28 cellular contexts compared by ENCODE assay signal in the genomic region with DNA sequence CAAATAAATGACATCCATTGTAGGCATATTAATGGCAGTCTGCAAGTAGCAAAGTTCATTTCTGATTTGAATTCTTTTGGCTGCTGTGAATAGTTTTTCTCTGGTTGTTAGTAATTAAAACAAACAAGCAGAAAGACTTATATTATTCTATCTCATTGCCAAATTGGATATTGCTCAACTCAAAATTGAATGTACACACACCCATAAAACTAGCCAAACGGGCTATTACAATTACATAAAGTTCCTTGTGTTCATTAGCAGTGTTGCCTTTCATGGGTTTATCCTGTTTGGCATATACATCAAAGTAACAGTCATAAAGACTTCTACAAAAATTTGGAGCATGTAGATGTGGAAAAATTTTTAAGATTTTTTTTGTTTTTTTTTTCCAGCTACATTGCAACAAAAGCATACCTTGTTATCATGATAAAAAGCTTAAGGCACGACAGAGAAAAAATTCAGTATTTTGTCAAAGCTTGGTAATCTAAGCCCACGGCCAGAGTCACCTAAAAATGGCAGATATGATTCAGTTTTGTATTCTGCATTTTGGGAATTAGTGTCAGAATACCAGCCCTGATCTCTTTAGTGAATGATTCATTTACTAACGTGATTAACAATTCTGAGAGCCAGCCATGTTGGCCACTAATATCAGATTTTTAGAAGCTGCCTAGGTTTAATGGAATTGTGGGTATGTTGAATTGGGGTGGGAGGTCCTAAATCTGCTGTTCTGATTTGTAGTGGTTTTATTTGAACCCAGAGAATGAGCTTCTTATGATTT.
A peak's percentile ranks its signal among the peaks of the same experiment; 100 is the strongest.
DNase-seq lines count a peak whose midpoint lies in the region; ATAC-seq, FAIRE-seq and TF ChIP-seq lines count a peak whose summit lies in the region.
"Had no signal": no experiment of that assay in that cellular context is flagged by ENCODE, and none has a peak within 500 bp of the region (broad histone marks: within the 10 kb centered on the region; RNA-seq: fewer than 3 reads in every experiment).

No MANE protein-coding gene starts in this region.

- H3K27ac Mint-ChIP-seq in astrocyte (ENCODE audit: unreplicated experiment) = no peak overlapping the region
- H3K27ac Mint-ChIP-seq: stimulated activated naive B cell treated with anti-CD40 and anti-IgM and Interleukin-4, amounts not matched to agents 10 μg/mL and 1 μg/mL and 100 μg/mL, for 72 hours had no signal

- H3K36me3 Mint-ChIP-seq in astrocyte (ENCODE audit: low read depth, unreplicated experiment) = no peaks in the 10 kb centered on the region
- H3K36me3 Mint-ChIP-seq: brain; stimulated activated naive B cell treated with anti-CD40 and anti-IgM and Interleukin-4, amounts not matched to agents 10 μg/mL and 1 μg/mL and 100 μg/mL, for 72 hours had no signal

- TF ChIP-seq CTCF in astrocyte (IDR thresholded peaks at IDR 0.05; ENCODE audit: insufficient read depth, low read depth, low read length) = no peak
- no peak for TF ChIP-seq CTCF in fibroblast of villous mesenchyme (IDR thresholded peaks at IDR 0.05; ENCODE audit: insufficient read depth, low read depth, low read length)
- no peak for TF ChIP-seq CTCF in suprapubic skin (IDR thresholded peaks at IDR 0.05)
- TF ChIP-seq CTCF in vagina (IDR thresholded peaks at IDR 0.05) = no peak

- no peak for FAIRE-seq in astrocyte (lab: Jason Lieb, UNC)
- FAIRE-seq: D721Med, GM12878, H1, K562 had no signal

- no peak for TF ChIP-seq RAD21 in Ishikawa (IDR thresholded peaks at IDR 0.05; ENCODE audit: low read depth)

- H3K9me3 ChIP-seq in astrocyte (ENCODE audit: insufficient read depth, low read depth, low read length) (no peaks in the 10 kb centered on the region), suprapubic skin (no peaks in the 10 kb centered on the region), vagina (no peaks in the 10 kb centered on the region)
- H3K9me3 ChIP-seq: ovary had no signal

- intact Hi-C loops in vagina (cut with DNase I) = no loop called here

- H3K27ac ChIP-seq in astrocyte (ENCODE audit: low read depth, low read length) (no peak overlapping the region), suprapubic skin (peak overlapping the region; percentile 85), vagina (no peak overlapping the region)
- H3K27ac ChIP-seq: ovary, VCaP had no signal

- no peaks in the 10 kb centered on the region for H4K20me1 ChIP-seq in astrocyte (ENCODE audit: insufficient read depth, low read length)

- TF ChIP-seq EP300 in Ishikawa (IDR thresholded peaks at IDR 0.05; ENCODE audit: borderline replicate concordance) (no peak), suprapubic skin (IDR thresholded peaks at IDR 0.05) (no peak)

- H3K4me3 ChIP-seq in astrocyte (ENCODE audit: insufficient read depth, low read depth, low read length) (no peak overlapping the region), fibroblast of villous mesenchyme (ENCODE audit: low read depth, low read length) (no peak overlapping the region), suprapubic skin (no peak overlapping the region), vagina (no peak overlapping the region)
- H3K4me3 ChIP-seq: GM12878, K562, ovary had no signal

- 34% methylated on average over 4 of the region's 4 CpGs for WGBS in suprapubic skin

- H3K4me1 ChIP-seq in astrocyte (ENCODE audit: insufficient read depth, low read length) = peaks cover 19% of the 10 kb centered on the region
- H3K4me1 ChIP-seq in suprapubic skin = peaks cover 27% of the 10 kb centered on the region
- peaks cover 15% of the 10 kb centered on the region for H3K4me1 ChIP-seq in vagina

- H2AFZ ChIP-seq in astrocyte (ENCODE audit: low read depth, low read length) = peak overlapping the region; percentile 9

- DNase-seq in astrocyte (ENCODE audit: low read depth) (peak; percentile 26), fibroblast of villous mesenchyme (ENCODE audit: low read depth) (peak; percentile 35), suprapubic skin (ENCODE audit: low spot score in 2 of 2) (no peak), vagina (ENCODE audit: extremely low spot score in 2 of 2) (no peak)
- DNase-seq in activated naive CD4-positive, alpha-beta T cell treated with anti-CD3 and anti-CD28 coated beads, Interleukin-2, amount 50 U/mL, for 16 hours = no peak
- DNase-seq: activated CD4-positive, alpha-beta T cell treated with anti-CD3 and anti-CD28 coated beads for 48 hours; activated gamma-delta T cell treated with Interleukin-2 at 50 U/mL for 16 hours; activated T-cell treated with anti-CD3 and anti-CD28 coated beads, Interleukin-2, amount 50 U/mL, for 1 hour; left cardiac atrium; NCI-H1417 treated with DMSO at 0.1 percent for 48 hours; NCI-H2081 treated with DMSO at 0.1 percent for 48 hours; NCI-H345; NCI-H748 treated with DMSO at 0.1 percent for 48 hours; ovary; retina; stimulated activated CD4-positive, alpha-beta T cell treated with anti-CD3 and anti-CD28 coated beads, Interleukin-12 subunit alpha, Interleukin-12 subunit beta, amount 100 ng/mL, for 4 hours; stimulated activated CD4-positive, alpha-beta T cell treated with anti-CD3 and anti-CD28 coated beads, Interleukin-4, amount 100 ng/mL, for 24 hours; stimulated activated naive B cell treated with anti-CD40 and anti-IgM and Interleukin-4, amounts not matched to agents 10 μg/mL and 1 μg/mL and 100 μg/mL, for 72 hours; T-helper 9 cell had no signal

- no peaks in the 10 kb centered on the region for H3K9me3 Mint-ChIP-seq in astrocyte (ENCODE audit: unreplicated experiment)
- H3K9me3 Mint-ChIP-seq: brain had no signal

- no peak overlapping the region for H3K9ac ChIP-seq in astrocyte (ENCODE audit: low read length)

- no peaks in the 10 kb centered on the region for H3K27me3 Mint-ChIP-seq in astrocyte (ENCODE audit: low read depth, unreplicated experiment)
- H3K27me3 Mint-ChIP-seq: brain; stimulated activated naive B cell treated with anti-CD40 and anti-IgM and Interleukin-4, amounts not matched to agents 10 μg/mL and 1 μg/mL and 100 μg/mL, for 72 hours had no signal

- no peaks in the 10 kb centered on the region for H3K79me2 ChIP-seq in astrocyte (ENCODE audit: insufficient read depth, low read length)

- H3K27me3 ChIP-seq in astrocyte (ENCODE audit: insufficient read depth, low read length) (no peaks in the 10 kb centered on the region), suprapubic skin (no peaks in the 10 kb centered on the region), vagina (no peaks in the 10 kb centered on the region)
- H3K27me3 ChIP-seq: ovary had no signal

- TF ChIP-seq POLR2A in suprapubic skin (IDR thresholded peaks at IDR 0.05) (no peak), vagina (IDR thresholded peaks at IDR 0.05) (no peak)

- no peak overlapping the region for H3K4me2 ChIP-seq in astrocyte (ENCODE audit: low read length)

- no peak for ATAC-seq in GM19035 (IDR thresholded peaks at IDR 0.05; ENCODE audit: unreplicated experiment)
- no peak for ATAC-seq in HG03196 (IDR thresholded peaks at IDR 0.05; ENCODE audit: unreplicated experiment)
- ATAC-seq: GM12878; K562; left cardiac atrium; stimulated activated naive B cell treated with anti-CD40 and anti-IgM and Interleukin-4, amounts not matched to agents 10 μg/mL and 1 μg/mL and 100 μg/mL, for 72 hours had no signal

- peaks cover 31% of the 10 kb centered on the region for H3K4me1 Mint-ChIP-seq in astrocyte (ENCODE audit: low read depth, unreplicated experiment)

- no peaks in the 10 kb centered on the region for H3K36me3 ChIP-seq in astrocyte (ENCODE audit: insufficient read depth, low read length)
- H3K36me3 ChIP-seq in suprapubic skin = no peaks in the 10 kb centered on the region
- H3K36me3 ChIP-seq in vagina = no peaks in the 10 kb centered on the region
- H3K36me3 ChIP-seq: ovary had no signal

- no peak overlapping the region for H3K4me3 Mint-ChIP-seq in astrocyte (ENCODE audit: unreplicated experiment)
- H3K4me3 Mint-ChIP-seq: brain; stimulated activated naive B cell treated with anti-CD40 and anti-IgM and Interleukin-4, amounts not matched to agents 10 μg/mL and 1 μg/mL and 100 μg/mL, for 72 hours had no signal

TF ChIP-seq in Ishikawa, 13 proteins besides CTCF, POLR2A, EP300 and RAD21:
- peak; percentile 37; the same call in 1 of the 2 replicates for TF ChIP-seq CEBPB (IDR thresholded peaks at IDR 0.05)
- TF ChIP-seq, protein P1, sequence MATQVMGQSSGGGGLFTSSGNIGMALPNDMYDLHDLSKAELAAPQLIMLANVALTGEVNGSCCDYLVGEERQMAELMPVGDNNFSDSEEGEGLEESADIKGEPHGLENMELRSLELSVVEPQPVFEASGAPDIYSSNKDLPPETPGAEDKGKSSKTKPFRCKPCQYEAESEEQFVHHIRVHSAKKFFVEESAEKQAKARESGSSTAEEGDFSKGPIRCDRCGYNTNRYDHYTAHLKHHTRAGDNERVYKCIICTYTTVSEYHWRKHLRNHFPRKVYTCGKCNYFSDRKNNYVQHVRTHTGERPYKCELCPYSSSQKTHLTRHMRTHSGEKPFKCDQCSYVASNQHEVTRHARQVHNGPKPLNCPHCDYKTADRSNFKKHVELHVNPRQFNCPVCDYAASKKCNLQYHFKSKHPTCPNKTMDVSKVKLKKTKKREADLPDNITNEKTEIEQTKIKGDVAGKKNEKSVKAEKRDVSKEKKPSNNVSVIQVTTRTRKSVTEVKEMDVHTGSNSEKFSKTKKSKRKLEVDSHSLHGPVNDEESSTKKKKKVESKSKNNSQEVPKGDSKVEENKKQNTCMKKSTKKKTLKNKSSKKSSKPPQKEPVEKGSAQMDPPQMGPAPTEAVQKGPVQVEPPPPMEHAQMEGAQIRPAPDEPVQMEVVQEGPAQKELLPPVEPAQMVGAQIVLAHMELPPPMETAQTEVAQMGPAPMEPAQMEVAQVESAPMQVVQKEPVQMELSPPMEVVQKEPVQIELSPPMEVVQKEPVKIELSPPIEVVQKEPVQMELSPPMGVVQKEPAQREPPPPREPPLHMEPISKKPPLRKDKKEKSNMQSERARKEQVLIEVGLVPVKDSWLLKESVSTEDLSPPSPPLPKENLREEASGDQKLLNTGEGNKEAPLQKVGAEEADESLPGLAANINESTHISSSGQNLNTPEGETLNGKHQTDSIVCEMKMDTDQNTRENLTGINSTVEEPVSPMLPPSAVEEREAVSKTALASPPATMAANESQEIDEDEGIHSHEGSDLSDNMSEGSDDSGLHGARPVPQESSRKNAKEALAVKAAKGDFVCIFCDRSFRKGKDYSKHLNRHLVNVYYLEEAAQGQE (IDR thresholded peaks at IDR 0.05; ENCODE audit: low read depth) = no peak
TF ChIP-seq in Ishikawa: peak in this region for 1.

Comparison
In these comparisons a context has a peak if more than half of its experiments do, and no peak if none do; other contexts are left out.
1. DNase-seq: peak in astrocyte (single experiment) and fibroblast of villous mesenchyme (single experiment); none in suprapubic skin (0 of 2), activated naive CD4-positive, alpha-beta T cell treated with anti-CD3 and anti-CD28 coated beads, Interleukin-2, amount 50 U/mL, for 16 hours (single experiment) and vagina (0 of 2).